Comparison of ENCODE assay signal across 9 cellular contexts in genomic region chr5:142982821-142983200, GRCh38.
DNase-seq lines count a peak whose midpoint lies in the region; ATAC-seq and TF ChIP-seq lines count a peak whose summit lies in the region.
"Had no signal": no experiment of that assay in that cellular context is flagged by ENCODE, and none has a peak within 500 bp of the region (broad histone marks: within the 10 kb centered on the region; RNA-seq: fewer than 3 reads in every experiment).

No MANE protein-coding gene starts in this region.

- CTCF ChIA-PET in PC-9 (lab: Charles Lee), result no interaction called here
- CTCF ChIA-PET in activated CD4-positive, alpha-beta memory T cell treated with anti-CD3 and anti-CD28 coated beads, Interleukin-2, amount 10 ng/mL, durations not matched to agents 7 days and 5 days (lab: Charles Lee), result no interaction called here

- H3K36me3 Mint-ChIP-seq in activated CD4-positive, alpha-beta memory T cell treated with anti-CD3 and anti-CD28 coated beads, Interleukin-2, amount 10 ng/mL, durations not matched to agents 7 days and 5 days (ENCODE audit: low read depth), result peaks cover 22% of the 10 kb centered on the region

- H3K36me3 ChIP-seq in PC-9 (ENCODE audit: low read depth) (no peaks in the 10 kb centered on the region), esophagus squamous epithelium (no peaks in the 10 kb centered on the region), psoas muscle (ENCODE audit: insufficient read depth in 1 of 2, low read depth in 1 of 2) (no peaks in the 10 kb centered on the region)

- WGBS in esophagus squamous epithelium, 2 donors, result 63 to 100% methylated on average over 1 to 2 of the region's 4 CpGs
- WGBS in psoas muscle, 3 donors, result 85 to 90% (median 90%) methylated on average over 4 of the region's 4 CpGs

- peak; percentile 43 to 61 (median 53) for ATAC-seq in psoas muscle
- ATAC-seq in HG03460 (IDR thresholded peaks at IDR 0.05; ENCODE audit: unreplicated experiment), result no peak

- no peak overlapping the region for H2AFZ ChIP-seq in PC-9

- H3K79me2 ChIP-seq in PC-9 (ENCODE audit: low read depth), result no peaks in the 10 kb centered on the region

- H3K4me3 ChIP-seq in PC-9 (no peak overlapping the region), esophagus squamous epithelium (no peak overlapping the region), psoas muscle (no peak overlapping the region)

- H3K9me3 Mint-ChIP-seq in activated CD4-positive, alpha-beta memory T cell treated with anti-CD3 and anti-CD28 coated beads, Interleukin-2, amount 10 ng/mL, durations not matched to agents 7 days and 5 days, result peaks cover 5% of the 10 kb centered on the region

- H3K27ac ChIP-seq in PC-9 (peak overlapping the region; percentile 90), esophagus squamous epithelium (peak overlapping the region; percentile 24 to 78 (median 56)), psoas muscle (no peak overlapping the region)

- POLR2A ChIA-PET in PC-9 (lab: Charles Lee; ENCODE audit: unreplicated experiment), result interaction anchor here (0.6 to 0.7 kb wide), 2 partner anchors 420 to 1176 kb away, joined by 3 to 9 read pairs; partner anchors contain the start of gene NR3C1
- POLR2A ChIA-PET in activated CD4-positive, alpha-beta memory T cell treated with anti-CD3 and anti-CD28 coated beads, Interleukin-2, amount 10 ng/mL, durations not matched to agents 7 days and 5 days (lab: Charles Lee), result interaction anchor here (0.6 kb wide), 1 partner anchor 24 kb away, joined by 4 read pairs; no protein-coding TSS in a partner anchor

- peaks cover 66% of the 10 kb centered on the region for H3K4me1 Mint-ChIP-seq in activated CD4-positive, alpha-beta memory T cell treated with anti-CD3 and anti-CD28 coated beads, Interleukin-2, amount 10 ng/mL, durations not matched to agents 7 days and 5 days

- peaks cover 32% of the 10 kb centered on the region for H3F3A ChIP-seq in PC-9 (ENCODE audit: insufficient read depth, low read depth)

- no peaks in the 10 kb centered on the region for H3K9me2 ChIP-seq in PC-9 (ENCODE audit: insufficient read depth)

- intact Hi-C loops in PC-9 (cut with micrococcal nuclease; ENCODE audit: unreplicated experiment) (loop anchor here (1.0 to 2.0 kb wide), 3 partner anchors 60 to 420 kb away; partner anchors contain the start of gene NR3C1), esophagus squamous epithelium (cut with DNase I) (no loop called here), psoas muscle (cut with DNase I) (no loop called here)

- H3K4me1 ChIP-seq in PC-9 (replicated peaks; ENCODE audit: insufficient read depth) (peaks cover 33% of the 10 kb centered on the region), esophagus squamous epithelium (peaks cover 19 to 31% (median 24%) of the 10 kb centered on the region in 3 donors), psoas muscle (peaks cover 25% of the 10 kb centered on the region)

- H3K27me3 ChIP-seq in PC-9 (ENCODE audit: insufficient read depth, low read depth) (no peaks in the 10 kb centered on the region), esophagus squamous epithelium (no peaks in the 10 kb centered on the region), psoas muscle (ENCODE audit: insufficient read depth in 3 of 3, low read length in 2 of 3) (no peaks in the 10 kb centered on the region)

- no peak overlapping the region for H3K27ac Mint-ChIP-seq in activated CD4-positive, alpha-beta memory T cell treated with anti-CD3 and anti-CD28 coated beads, Interleukin-2, amount 10 ng/mL, durations not matched to agents 7 days and 5 days

- DNase-seq in PC-9 (peak in 1 of 2 experiments; percentile 52), esophagus squamous epithelium (lab: John Stamatoyannopoulos, UW) (no peak), psoas muscle (no peak), NK-92 (lab: John Stamatoyannopoulos, UW; ENCODE audit: unreplicated experiment) (no peak), anterior cingulate cortex (lab: John Stamatoyannopoulos, UW) (no peak)
- no peak for DNase-seq in activated CD4-positive, alpha-beta memory T cell treated with anti-CD3 and anti-CD28 coated beads, Interleukin-2, amount 10 ng/mL, durations not matched to agents 7 days and 5 days
- DNase-seq: activated CD4-positive, alpha-beta T cell treated with anti-CD3 and anti-CD28 coated beads, Interleukin-2, amount 10 ng/mL, durations not matched to agents 7 days and 5 days had no signal

- H3K4me2 ChIP-seq in PC-9, result peak overlapping the region; percentile 79

- no peaks in the 10 kb centered on the region for H4K20me1 ChIP-seq in PC-9 (ENCODE audit: insufficient read depth)

- TF ChIP-seq CTCF in GM12872 (IDR thresholded peaks at IDR 0.05; ENCODE audit: insufficient read depth, low read depth, low read length) (peak; percentile 50), PC-9 (conservative IDR thresholded peaks at IDR 0.05) (0 out of 2 replicates have a peak, but pooled peaks have one; percentile 33), esophagus squamous epithelium (IDR thresholded peaks at IDR 0.05) (no peak), psoas muscle (IDR thresholded peaks at IDR 0.05) (peak; percentile 12)

- TSS peak; percentile 43 for BruUV-seq in PC-9 (replicated peaks; lab: Mats Ljungman, UMichigan)

- no peaks in the 10 kb centered on the region for H3K27me3 Mint-ChIP-seq in activated CD4-positive, alpha-beta memory T cell treated with anti-CD3 and anti-CD28 coated beads, Interleukin-2, amount 10 ng/mL, durations not matched to agents 7 days and 5 days
- H3K27me3 Mint-ChIP-seq: activated CD4-positive, alpha-beta T cell treated with anti-CD3 and anti-CD28 coated beads, Interleukin-2, amount 10 ng/mL, durations not matched to agents 7 days and 5 days had no signal

- H3K9me3 ChIP-seq in PC-9 (ENCODE audit: insufficient read depth, low read depth) (no peaks in the 10 kb centered on the region), esophagus squamous epithelium (no peaks in the 10 kb centered on the region), psoas muscle (no peaks in the 10 kb centered on the region)

- no peak for TF ChIP-seq POLR2A in esophagus squamous epithelium (IDR thresholded peaks at IDR 0.05)

- no peak overlapping the region for H3K4me3 Mint-ChIP-seq in activated CD4-positive, alpha-beta memory T cell treated with anti-CD3 and anti-CD28 coated beads, Interleukin-2, amount 10 ng/mL, durations not matched to agents 7 days and 5 days
- H3K4me3 Mint-ChIP-seq: activated CD4-positive, alpha-beta T cell treated with anti-CD3 and anti-CD28 coated beads, Interleukin-2, amount 10 ng/mL, durations not matched to agents 7 days and 5 days had no signal

Comparison
In these comparisons a context has a peak if more than half of its experiments do, and no peak if none do; other contexts are left out.
1. CTCF ChIP-seq: peak in GM12872 (single experiment), PC-9 (single experiment) and psoas muscle (single experiment); none in esophagus squamous epithelium (0 of 6).